34 cellular contexts compared by ENCODE assay signal in genomic region chr6:121616411-121616810, GRCh38.
"Had no signal": no experiment of that assay in that cellular context is flagged by ENCODE, and none has a peak within 500 bp of the region (broad histone marks: within the 10 kb centered on the region; RNA-seq: fewer than 3 reads in every experiment).

No MANE protein-coding gene starts in this region.

- H3K36me3 ChIP-seq: brain microvascular endothelial cell, cardiac muscle cell, colonic mucosa, esophagus squamous epithelium, gastroesophageal sphincter, WERI-Rb-1 had no signal

- H3K4me3 ChIP-seq: cardiac muscle cell, colonic mucosa, dorsolateral prefrontal cortex, esophagus squamous epithelium, gastroesophageal sphincter had no signal

- H3K27ac ChIP-seq: brain microvascular endothelial cell, cardiac muscle cell, colonic mucosa, dorsolateral prefrontal cortex, esophagus squamous epithelium, gastroesophageal sphincter, WERI-Rb-1 had no signal

- H3K27ac Mint-ChIP-seq: activated CD4-positive, alpha-beta memory T cell treated with anti-CD3 and anti-CD28 coated beads for 36 hours; activated CD4-positive, alpha-beta T cell treated with anti-CD3 and anti-CD28 coated beads for 36 hours; activated CD4-positive, alpha-beta T cell treated with anti-CD3 and anti-CD28 coated beads, Interleukin-2, amount 10 ng/mL, durations not matched to agents 24 days and 14 days; activated CD8-positive, alpha-beta memory T cell treated with anti-CD3 and anti-CD28 coated beads, Interleukin-2, amount 10 ng/mL, durations not matched to agents 7 days and 5 days; activated CD8-positive, alpha-beta T cell treated with anti-CD3 and anti-CD28 coated beads, Interleukin-2, amount 10 ng/mL, durations not matched to agents 7 days and 5 days; activated naive CD4-positive, alpha-beta T cell treated with anti-CD3 and anti-CD28 coated beads for 36 hours; activated naive CD4-positive, alpha-beta T cell treated with anti-CD3 and anti-CD28 coated beads, Interleukin-2, amount 50 U/mL, for 72 hours; activated naive CD8-positive, alpha-beta T cell treated with anti-CD3 and anti-CD28 coated beads, Interleukin-2, amount 10 ng/mL, durations not matched to agents 7 days and 5 days; activated T-helper 1 cell treated with anti-CD3 and anti-CD28 coated beads, Interleukin-12 subunit alpha, Interleukin-12 subunit beta, Interleukin-2, Interleukin-4 antibody, amounts not matched to agents 30 ng/mL and 10 ng/mL and 1 ng/mL, durations not matched to agents 14 hours and 24 hours and 36 hours; activated T-helper 2 cell treated with anti-CD3 and anti-CD28 coated beads, Interferon-gamma antibody, Interleukin-2, Interleukin-4, amounts not matched to agents 10 μg/mL and 5 μg/mL and 100 μg/mL, durations not matched to agents 14 hours and 24 hours and 36 hours; endodermal cell; T-helper 17 cell; T-helper 2 cell treated with Interferon-gamma antibody and Interleukin-4, amounts not matched to agents 5 μg/mL and 100 μg/mL, for 36 hours had no signal

- H3K27me3 ChIP-seq: brain microvascular endothelial cell, cardiac muscle cell, colonic mucosa, esophagus squamous epithelium, gastroesophageal sphincter had no signal

- H3K9me3 ChIP-seq: colonic mucosa, esophagus squamous epithelium, gastroesophageal sphincter had no signal

- H3K27me3 Mint-ChIP-seq: activated CD4-positive, alpha-beta memory T cell treated with anti-CD3 and anti-CD28 coated beads for 36 hours; activated CD4-positive, alpha-beta T cell treated with anti-CD3 and anti-CD28 coated beads for 36 hours; activated CD8-positive, alpha-beta memory T cell treated with anti-CD3 and anti-CD28 coated beads, Interleukin-2, amount 10 ng/mL, durations not matched to agents 7 days and 5 days had no signal

- H3K36me3 Mint-ChIP-seq: activated CD4-positive, alpha-beta memory T cell treated with anti-CD3 and anti-CD28 coated beads for 36 hours; activated CD8-positive, alpha-beta memory T cell treated with anti-CD3 and anti-CD28 coated beads, Interleukin-2, amount 10 ng/mL, durations not matched to agents 7 days and 5 days had no signal

- H3K4me3 Mint-ChIP-seq: activated CD4-positive, alpha-beta memory T cell treated with anti-CD3 and anti-CD28 coated beads for 36 hours; activated CD4-positive, alpha-beta T cell treated with anti-CD3 and anti-CD28 coated beads for 36 hours; activated CD4-positive, alpha-beta T cell treated with anti-CD3 and anti-CD28 coated beads, Interleukin-2, amount 10 ng/mL, durations not matched to agents 24 days and 14 days; activated CD8-positive, alpha-beta memory T cell treated with anti-CD3 and anti-CD28 coated beads, Interleukin-2, amount 10 ng/mL, durations not matched to agents 7 days and 5 days; activated CD8-positive, alpha-beta T cell treated with anti-CD3 and anti-CD28 coated beads, Interleukin-2, amount 10 ng/mL, durations not matched to agents 7 days and 5 days; activated naive CD4-positive, alpha-beta T cell treated with anti-CD3 and anti-CD28 coated beads for 36 hours; activated naive CD8-positive, alpha-beta T cell treated with anti-CD3 and anti-CD28 coated beads, Interleukin-2, amount 10 ng/mL, durations not matched to agents 7 days and 5 days; activated T-helper 1 cell treated with anti-CD3 and anti-CD28 coated beads, Interleukin-12 subunit alpha, Interleukin-12 subunit beta, Interleukin-2, Interleukin-4 antibody, amounts not matched to agents 30 ng/mL and 10 ng/mL and 1 ng/mL, durations not matched to agents 14 hours and 24 hours and 36 hours; endodermal cell; T-helper 17 cell; T-helper 2 cell treated with Interferon-gamma antibody and Interleukin-4, amounts not matched to agents 5 μg/mL and 100 μg/mL, for 36 hours had no signal

- FAIRE-seq: astrocyte had no signal

- H3K4me1 Mint-ChIP-seq: activated CD4-positive, alpha-beta T cell treated with anti-CD3 and anti-CD28 coated beads for 36 hours; activated CD4-positive, alpha-beta T cell treated with anti-CD3 and anti-CD28 coated beads, Interleukin-2, amount 10 ng/mL, durations not matched to agents 24 days and 14 days; activated CD8-positive, alpha-beta memory T cell treated with anti-CD3 and anti-CD28 coated beads, Interleukin-2, amount 10 ng/mL, durations not matched to agents 7 days and 5 days; activated naive CD8-positive, alpha-beta T cell treated with anti-CD3 and anti-CD28 coated beads, Interleukin-2, amount 10 ng/mL, durations not matched to agents 7 days and 5 days; T-helper 17 cell had no signal

- H3K4me1 ChIP-seq: colonic mucosa, esophagus squamous epithelium, gastroesophageal sphincter had no signal

- H3K9me3 Mint-ChIP-seq: activated CD4-positive, alpha-beta memory T cell treated with anti-CD3 and anti-CD28 coated beads for 36 hours; activated CD4-positive, alpha-beta T cell treated with anti-CD3 and anti-CD28 coated beads, Interleukin-2, amount 10 ng/mL, durations not matched to agents 24 days and 14 days; activated naive CD4-positive, alpha-beta T cell treated with anti-CD3 and anti-CD28 coated beads for 36 hours; activated T-helper 1 cell treated with anti-CD3 and anti-CD28 coated beads, Interleukin-12 subunit alpha, Interleukin-12 subunit beta, Interleukin-2, Interleukin-4 antibody, amounts not matched to agents 30 ng/mL and 10 ng/mL and 1 ng/mL, durations not matched to agents 14 hours and 24 hours and 36 hours; activated T-helper 2 cell treated with anti-CD3 and anti-CD28 coated beads, Interferon-gamma antibody, Interleukin-2, Interleukin-4, amounts not matched to agents 10 μg/mL and 5 μg/mL and 100 μg/mL, durations not matched to agents 14 hours and 24 hours and 36 hours; endodermal cell; T-helper 2 cell treated with Interferon-gamma antibody and Interleukin-4, amounts not matched to agents 5 μg/mL and 100 μg/mL, for 36 hours had no signal

- DNase-seq: activated CD4-positive, alpha-beta memory T cell treated with anti-CD3 and anti-CD28 coated beads for 36 hours; activated CD4-positive, alpha-beta T cell treated with anti-CD3 and anti-CD28 coated beads for 36 hours; activated CD4-positive, alpha-beta T cell treated with anti-CD3 and anti-CD28 coated beads, Interleukin-2, amount 10 ng/mL, durations not matched to agents 24 days and 14 days; activated CD4-positive, CD25-positive, alpha-beta regulatory T cell; activated CD4-positive, CD25-positive, alpha-beta regulatory T cell treated with anti-CD3 and anti-CD28 coated beads, Interleukin-2, amount 50 U/mL, for 72 hours; activated CD8-positive, alpha-beta memory T cell treated with anti-CD3 and anti-CD28 coated beads, Interleukin-2, amount 10 ng/mL, durations not matched to agents 7 days and 5 days; activated CD8-positive, alpha-beta memory T cell treated with anti-CD3 and anti-CD28 coated beads, Interleukin-2, amount 50 U/mL, for 4 hours; activated CD8-positive, alpha-beta T cell treated with anti-CD3 and anti-CD28 coated beads, Interleukin-2, amount 10 ng/mL, durations not matched to agents 7 days and 5 days; activated effector memory CD4-positive, alpha-beta T cell treated with anti-CD3 and anti-CD28 coated beads, Interleukin-2, amount 50 U/mL, for 16 hours; activated naive CD4-positive, alpha-beta T cell treated with anti-CD3 and anti-CD28 coated beads for 36 hours; activated naive CD8-positive, alpha-beta T cell treated with anti-CD3 and anti-CD28 coated beads, Interleukin-2, amount 10 ng/mL, durations not matched to agents 7 days and 5 days; activated T-cell treated with anti-CD3 and anti-CD28 coated beads, Interleukin-2, amount 50 U/mL, for 1 hour; activated T-cell treated with anti-CD3 and anti-CD28 coated beads, Interleukin-2, amount 50 U/mL, for 48 hours; anterior cingulate cortex; brain microvascular endothelial cell; central memory CD4-positive, alpha-beta T cell; cerebellar nuclear complex; colonic mucosa; dorsolateral prefrontal cortex; effector memory CD4-positive, alpha-beta T cell; endodermal cell; esophagus squamous epithelium; foreskin melanocyte; T-helper 1 cell; T-helper 17 cell; T1000; WERI-Rb-1 had no signal
